ENCODE assay signal across 1 cellular context in genomic region chr12:55999999-56000540, GRCh38. TPM values are rescaled to one million over a fixed set of nuclear protein-coding genes. Genes with fewer than 3 reads are reported as not detected.
"Had no signal": no experiment of that assay in that cellular context is flagged by ENCODE, and none has a peak within 500 bp of the region (broad histone marks: within the 10 kb centered on the region; RNA-seq: fewer than 3 reads in every experiment).

No MANE protein-coding gene starts in this region.

RNA-seq across cellular contexts. Expression of gene PMEL, which starts 34.2 kb away (rescaled TPM):
- total RNA-seq: frontal cortex had no signal
